In the genomic region with DNA sequence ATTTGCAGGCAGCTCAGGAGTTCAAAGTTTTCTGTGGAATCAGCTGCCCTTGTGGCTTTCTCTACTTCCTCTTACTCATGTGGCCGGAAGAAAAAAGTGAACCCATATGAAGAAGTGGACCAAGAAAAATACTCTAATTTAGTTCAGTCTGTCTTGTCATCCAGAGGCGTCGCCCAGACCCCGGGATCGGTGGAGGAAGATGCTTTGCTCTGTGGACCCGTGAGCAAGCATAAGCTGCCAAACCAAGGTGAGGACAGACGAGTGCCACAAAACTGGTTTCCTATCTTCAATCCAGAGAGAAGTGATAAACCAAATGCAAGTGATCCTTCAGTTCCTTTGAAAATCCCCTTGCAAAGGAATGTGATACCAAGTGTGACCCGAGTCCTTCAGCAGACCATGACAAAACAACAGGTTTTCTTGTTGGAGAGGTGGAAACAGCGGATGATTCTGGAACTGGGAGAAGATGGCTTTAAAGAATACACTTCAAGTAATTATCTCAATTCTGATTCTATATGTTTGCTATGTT, we compare ENCODE assay signal across 8 cellular contexts.
A peak's percentile ranks its signal among the peaks of the same experiment; 100 is the strongest.
DNase-seq lines count a peak whose midpoint lies in the region.

No MANE protein-coding gene starts in this region.

- peak; percentile 23 for DNase-seq in activated naive CD4-positive, alpha-beta T cell treated with Interleukin-2 at 50 U/mL for 16 hours
- DNase-seq in activated naive CD4-positive, alpha-beta T cell treated with anti-CD3 and anti-CD28 coated beads, Interleukin-2, amount 50 U/mL, for 16 hours, result no peak
- DNase-seq in NAMALWA (ENCODE audit: low spot score) (peak; percentile 90), head of caudate nucleus (peak in 25 of 42 donors; percentile 7 to 54 (median 28)), pons (ENCODE audit: low spot score) (peak; percentile 85), NCI-H1048 (lab: John Stamatoyannopoulos, UW) (no peak), islet precursor cell (no peak)
- DNase-seq in activated effector memory CD4-positive, alpha-beta T cell treated with anti-CD3 and anti-CD28 coated beads, Interleukin-2, amount 50 U/mL, for 16 hours, result peak; percentile 73

- intact Hi-C loops in head of caudate nucleus (cut with DNase I), result loop anchor here (5.0 to 10.0 kb wide), 3 partner anchors 167 to 315 kb away; a partner anchor contains a TSS

Comparison
In these comparisons a context has a peak if more than half of its experiments do, and no peak if none do; other contexts are left out.
1. DNase-seq: peak in activated naive CD4-positive, alpha-beta T cell treated with Interleukin-2 at 50 U/mL for 16 hours (single experiment), NAMALWA (single experiment), activated effector memory CD4-positive, alpha-beta T cell treated with anti-CD3 and anti-CD28 coated beads, Interleukin-2, amount 50 U/mL, for 16 hours (single experiment), head of caudate nucleus (25 of 42) and pons (single experiment); none in activated naive CD4-positive, alpha-beta T cell treated with anti-CD3 and anti-CD28 coated beads, Interleukin-2, amount 50 U/mL, for 16 hours (single experiment), NCI-H1048 (single experiment) and islet precursor cell (single experiment).